ENCODE assay signal across 10 cellular contexts in genomic region chr10:11236234-11236633, GRCh38.
DNase-seq lines count a peak whose midpoint lies in the region; ATAC-seq and TF ChIP-seq lines count a peak whose summit lies in the region.
"Had no signal": no experiment of that assay in that cellular context is flagged by ENCODE, and none has a peak within 500 bp of the region (broad histone marks: within the 10 kb centered on the region; RNA-seq: fewer than 3 reads in every experiment).

No MANE protein-coding gene starts in this region.

- H3K27me3 Mint-ChIP-seq in immature natural killer cell (ENCODE audit: low read depth in 3 of 3) (peaks cover 0 to 25% (median 11%) of the 10 kb centered on the region in 3 donors), Calu3 (ENCODE audit: unreplicated experiment) (peaks cover 47% of the 10 kb centered on the region)

- H3K4me3 Mint-ChIP-seq in immature natural killer cell (peak overlapping the region; percentile 36 to 71 (median 65)), Calu3 (ENCODE audit: low read depth, unreplicated experiment) (no peak overlapping the region)

- H3K27ac Mint-ChIP-seq in immature natural killer cell (peak overlapping the region in 5 of 6 donors; percentile 94 to 98 (median 97)), Calu3 (ENCODE audit: unreplicated experiment) (no peak overlapping the region)

- in situ Hi-C loops in KBM-7 (cut with MboI; ENCODE audit: low pct_unique_long_range_greater_than_20kb, low sequenced_read_pairs), result no loop called here

- H3K4me1 Mint-ChIP-seq in immature natural killer cell (peaks cover 0 to 70% of the 10 kb centered on the region in 2 donors), Calu3 (ENCODE audit: low read depth, unreplicated experiment) (no peaks in the 10 kb centered on the region)

- BruUV-seq in Calu3 (replicated peaks; lab: Mats Ljungman, UMichigan), result no TSS peak

- peaks cover 8 to 24% (median 11%) of the 10 kb centered on the region in 3 donors for H3K36me3 Mint-ChIP-seq in immature natural killer cell
- no peaks in the 10 kb centered on the region for H3K36me3 Mint-ChIP-seq in Calu3 (ENCODE audit: insufficient read depth, unreplicated experiment)

- CTCF ChIA-PET in Calu3 (lab: Charles Lee), result no interaction called here

- H3K9me3 Mint-ChIP-seq in immature natural killer cell, result no peaks in the 10 kb centered on the region
- H3K9me3 Mint-ChIP-seq in Calu3 (ENCODE audit: low read depth, unreplicated experiment), result no peaks in the 10 kb centered on the region

- TF ChIP-seq CTCF in Calu3 (IDR thresholded peaks at IDR 0.05; ENCODE audit: unreplicated experiment), result no peak

- DNase-seq in immature natural killer cell (peak in 2 of 3 donors; percentile 33 to 40), NCI-H526 (lab: John Stamatoyannopoulos, UW) (no peak), CD1c-positive myeloid dendritic cell (ENCODE audit: extremely low spot score) (no peak), KBM-7 (no peak), Calu3 (no peak)
- DNase-seq: NCI-H1436 treated with DMSO at 0.1 percent for 48 hours; stimulated activated CD4-positive, alpha-beta T cell treated with anti-CD3 and anti-CD28 coated beads, Interleukin-2, amount 100 ng/mL, for 48 hours had no signal

- ATAC-seq in GM18867 (IDR thresholded peaks at IDR 0.05; ENCODE audit: unreplicated experiment) (peak; percentile 46), GM21723 (IDR thresholded peaks at IDR 0.05; ENCODE audit: unreplicated experiment) (peak; percentile 58), HG03520 (IDR thresholded peaks at IDR 0.05; ENCODE audit: unreplicated experiment) (peak; percentile 59)

- intact Hi-C loops in Calu3 (cut with micrococcal nuclease; ENCODE audit: unreplicated experiment), result no loop called here

Comparison
In these comparisons a context has a peak if more than half of its experiments do, and no peak if none do; other contexts are left out.
1. DNase-seq: peak in immature natural killer cell (2 of 3); none in NCI-H526 (0 of 2), CD1c-positive myeloid dendritic cell (single experiment), KBM-7 (single experiment) and Calu3 (single experiment).
2. Peak in every context shown above with its lines, with median percentiles within 50 percentile points of each other: ATAC-seq.